Comparison of ENCODE assay signal across 9 cellular contexts in genomic region chr4:2417765-2418651, GRCh38. TPM values are rescaled to one million over a fixed set of nuclear protein-coding genes. Genes with fewer than 3 reads are reported as not detected.
DNase-seq lines count a peak whose midpoint lies in the region; ATAC-seq, FAIRE-seq and TF ChIP-seq lines count a peak whose summit lies in the region.
"Had no signal": no experiment of that assay in that cellular context is flagged by ENCODE, and none has a peak within 500 bp of the region (broad histone marks: within the 10 kb centered on the region; RNA-seq: fewer than 3 reads in every experiment).

Gene ZFYVE28 (minus strand): TSS chr4:2418645. CDS start chr4:2418323, 322 bp downstream.

- H3K36me3 ChIP-seq in MM.1S (replicated peaks; ENCODE audit: insufficient read depth, low read length) (no peaks in the 10 kb centered on the region), HepG2 (replicated peaks in 1 of 2; ENCODE audit: control insufficient read depth in 1 of 2, insufficient read depth in 2 of 2, low read length in 2 of 2) (no peaks in the 10 kb centered on the region), suprapubic skin (no peaks in the 10 kb centered on the region)

- H3K9me3 ChIP-seq in MM.1S (replicated peaks; ENCODE audit: insufficient read depth, low read length) (no peaks in the 10 kb centered on the region), HepG2 (ENCODE audit: low read length) (no peaks in the 10 kb centered on the region), suprapubic skin (no peaks in the 10 kb centered on the region)

- 5% methylated on average over 22 of the region's 91 CpGs for WGBS in HepG2 (ENCODE audit: low lambda C conversion rate)
- 1% methylated on average over 26 of the region's 91 CpGs for WGBS in suprapubic skin

- H2AFZ ChIP-seq in MM.1S (ENCODE audit: low read length) (peak within 1 kb of the TSS; percentile 74), HepG2 (ENCODE audit: low read length) (no peak within 1 kb of the TSS)

- intact Hi-C loops in HepG2 (cut with micrococcal nuclease; ENCODE audit: unreplicated experiment): no loop called here

- POLR2A ChIA-PET in HepG2 (lab: Yijun Ruan, JAX): no interaction called here

- H3F3A ChIP-seq in MM.1S (ENCODE audit: insufficient read depth, low read length): peaks cover 30% of the 10 kb centered on the region

- TF ChIP-seq RAD21 in HepG2 (CRISPR knock-in tag; IDR thresholded peaks at IDR 0.05): no peak

- H3K4me3 ChIP-seq in MM.1S (ENCODE audit: low read length) (peak within 1 kb of the TSS; percentile 79), astrocyte of the spinal cord (ENCODE audit: low read depth, low read length) (peak within 1 kb of the TSS; percentile 60), HepG2 (replicated peaks in 1 of 3; ENCODE audit: insufficient read depth in 1 of 3, low read depth in 2 of 3, low read length in 3 of 3) (peak within 1 kb of the TSS; percentile 48 to 73 (median 58)), suprapubic skin (peak within 1 kb of the TSS; percentile 71)

- DNase-seq in stimulated activated CD4-positive, alpha-beta T cell treated with anti-CD3 and anti-CD28 coated beads, Interleukin-4, amount 100 ng/mL, for 1 hour: peak; percentile 13
- DNase-seq in stimulated activated CD4-positive, alpha-beta T cell treated with anti-CD3 and anti-CD28 coated beads, Interleukin-4, amount 100 ng/mL, for 24 hours: no peak
- no peak for DNase-seq in MM.1S
- DNase-seq in astrocyte of the spinal cord (ENCODE audit: low read depth, low spot score): peak; percentile 48
- no peak for DNase-seq in HepG2 (ENCODE audit: low spot score)
- no peak for DNase-seq in suprapubic skin (ENCODE audit: low spot score in 2 of 2)

- H3K27ac ChIP-seq in MM.1S (ENCODE audit: low read length): peak within 1 kb of the TSS; percentile 84
- no peak within 1 kb of the TSS for H3K27ac ChIP-seq in HepG2 (ENCODE audit: extremely low read length, insufficient read depth, low read length)
- peak within 1 kb of the TSS; percentile 43 for H3K27ac ChIP-seq in suprapubic skin

- H3K4me2 ChIP-seq in MM.1S (ENCODE audit: low read depth, low read length) (peak within 1 kb of the TSS; percentile 98), HepG2 (ENCODE audit: low read depth, low read length) (peak within 1 kb of the TSS; percentile 98)

- no TSS peak for BruUV-seq in HepG2 (replicated peaks; lab: Mats Ljungman, UMichigan)

- in situ Hi-C loops in astrocyte of the spinal cord (cut with HindIII; ENCODE audit: low sequenced_read_pairs): no loop called here
- in situ Hi-C loops in HepG2 (cut with HindIII; ENCODE audit: extremely low pct_ligation_motif_present, low pct_unique_long_range_greater_than_20kb): no loop called here

- H3K4me1 ChIP-seq in MM.1S (ENCODE audit: low read length): peaks cover 21% of the 10 kb centered on the region
- peaks cover 41% of the 10 kb centered on the region for H3K4me1 ChIP-seq in HepG2 (ENCODE audit: insufficient read depth, low read length)
- peaks cover 44% of the 10 kb centered on the region for H3K4me1 ChIP-seq in suprapubic skin

- H3K9me2 ChIP-seq in MM.1S (replicated peaks; ENCODE audit: insufficient read depth, low read length): no peaks in the 10 kb centered on the region

- CTCF ChIA-PET in HepG2 (lab: Yijun Ruan, JAX; ENCODE audit: low intra/inter-chr PET ratio, low total read pairs): no interaction called here

- no peaks in the 10 kb centered on the region for H4K20me1 ChIP-seq in MM.1S (ENCODE audit: insufficient read depth, low read length)
- peaks cover 3% of the 10 kb centered on the region; the same call in 1 of the 2 replicates for H4K20me1 ChIP-seq in HepG2 (ENCODE audit: insufficient read depth, low read length)

- no peak for FAIRE-seq in HepG2 (lab: Jason Lieb, UNC)
- FAIRE-seq: islet of Langerhans had no signal

- H3K9ac ChIP-seq in MM.1S (ENCODE audit: low read length) (peak within 1 kb of the TSS; percentile 79), HepG2 (ENCODE audit: insufficient read depth, low read depth, low read length) (peak within 1 kb of the TSS; percentile 58; the same call in 1 of the 2 replicates)

- peaks cover 40% of the 10 kb centered on the region for H3K79me2 ChIP-seq in MM.1S (ENCODE audit: low read length)
- H3K79me2 ChIP-seq in HepG2 (ENCODE audit: insufficient read depth, low read length): no peaks in the 10 kb centered on the region

- TF ChIP-seq EP300 in HepG2 (IDR thresholded peaks at IDR 0.05; ENCODE audit: low read depth in 2 of 2, low read length in 2 of 2) (no peak), HepG2 (CRISPR knock-in tag; IDR thresholded peaks at IDR 0.05; ENCODE audit: borderline replicate concordance) (no peak), suprapubic skin (IDR thresholded peaks at IDR 0.05) (no peak)

- ATAC-seq in HepG2 (peak; percentile 23), GM21447 (IDR thresholded peaks at IDR 0.05; ENCODE audit: unreplicated experiment) (no peak), GM21423 (IDR thresholded peaks at IDR 0.05; ENCODE audit: unreplicated experiment) (no peak)

- 0 out of 2 replicates have a peak, but pooled peaks cover 5% of the 10 kb centered on the region for H3K27me3 ChIP-seq in MM.1S (replicated peaks; ENCODE audit: insufficient read depth, low read length)
- peaks cover 20 to 77% of the 10 kb centered on the region in 2 experiments for H3K27me3 ChIP-seq in HepG2 (ENCODE audit: control insufficient read depth in 1 of 2, insufficient read depth in 2 of 2, low read length in 2 of 2)
- H3K27me3 ChIP-seq in suprapubic skin: peaks cover 26% of the 10 kb centered on the region

- TF ChIP-seq CTCF in MM.1S (IDR thresholded peaks at IDR 0.05; ENCODE audit: low read length) (no peak), astrocyte of the spinal cord (IDR thresholded peaks at IDR 0.05; ENCODE audit: low read depth, low read length) (no peak), HepG2 (CRISPR knock-in tag; IDR thresholded peaks at IDR 0.05) (no peak), suprapubic skin (IDR thresholded peaks at IDR 0.05) (no peak)

- TF ChIP-seq POLR2A in HepG2 (IDR thresholded peaks at IDR 0.05; ENCODE audit: insufficient read depth in 1 of 2, low read depth in 2 of 2, low read length in 2 of 2) (no peak), suprapubic skin (IDR thresholded peaks at IDR 0.05) (no peak)

TF ChIP-seq in HepG2, 621 proteins besides CTCF, POLR2A, EP300 and RAD21 (continues in another document):
- TF ChIP-seq MTF2 (CRISPR knock-in tag; IDR thresholded peaks at IDR 0.05; ENCODE audit: borderline replicate concordance): peak; percentile 75; the same call in 1 of the 2 replicates
- TF ChIP-seq ZNF263 (CRISPR knock-in tag; IDR thresholded peaks at IDR 0.05): peak; percentile 16; the same call in 1 of the 2 replicates
- no peak for TF ChIP-seq ZNF207 (IDR thresholded peaks at IDR 0.05; ENCODE audit: borderline replicate concordance)
- 0 out of 2 replicates have a peak, but pooled peaks have one; percentile 28 for TF ChIP-seq ZNF891 (CRISPR knock-in tag; IDR thresholded peaks at IDR 0.05)
- TF ChIP-seq ZNF788 (CRISPR knock-in tag; IDR thresholded peaks at IDR 0.05; ENCODE audit: borderline replicate concordance): no peak
- 0 out of 2 replicates have a peak, but pooled peaks have one; percentile 22 for TF ChIP-seq YEATS4 (CRISPR knock-in tag; IDR thresholded peaks at IDR 0.05; ENCODE audit: borderline replicate concordance)
- peak; percentile 57 for TF ChIP-seq ZFY (CRISPR knock-in tag; IDR thresholded peaks at IDR 0.05)
- TF ChIP-seq ZNF160 (CRISPR knock-in tag; IDR thresholded peaks at IDR 0.05): 0 out of 2 replicates have a peak, but pooled peaks have one; percentile 26
- TF ChIP-seq ZIK1 (CRISPR knock-in tag; IDR thresholded peaks at IDR 0.05; ENCODE audit: borderline replicate concordance, low read depth): 0 out of 2 replicates have a peak, but pooled peaks have one; percentile 24
- no peak for TF ChIP-seq FOXC1 (CRISPR knock-in tag; IDR thresholded peaks at IDR 0.05; ENCODE audit: borderline replicate concordance)
- no peak for TF ChIP-seq ZSCAN29 (CRISPR knock-in tag; conservative IDR thresholded peaks at IDR 0.05)
- peak; percentile 88 for TF ChIP-seq EZH2 (conservative IDR thresholded peaks at IDR 0.05; ENCODE audit: low read depth, low read length)
- TF ChIP-seq RFXAP (CRISPR knock-in tag; IDR thresholded peaks at IDR 0.05; ENCODE audit: borderline replicate concordance): 0 out of 2 replicates have a peak, but pooled peaks have one; percentile 23
- 0 out of 2 replicates have a peak, but pooled peaks have one; percentile 2 for TF ChIP-seq REPIN1 (CRISPR knock-in tag; IDR thresholded peaks at IDR 0.05; ENCODE audit: borderline replicate concordance, low read depth)
- TF ChIP-seq PCBP1 (IDR thresholded peaks at IDR 0.05; ENCODE audit: borderline replicate concordance, low read depth, low read length): 0 out of 2 replicates have a peak, but pooled peaks have one; percentile 20

RNA-seq across cellular contexts. Expression of gene ZFYVE28, which starts in this region (rescaled TPM):
- total RNA-seq in HepG2 (2016; rRNA removed; fragmentation: Illumina TruSeq; extraction: Trizol) (0.22 and 0.24 TPM in 2 replicates), suprapubic skin (10 to 100 TPM in 2 of 4 donors, 1 to 10 TPM in 2; 7.6 to 21.3 (median 9.9) TPM)
- not detected in 2 replicates for total RNA-seq in HepG2 (2016; cell fraction: cytosol; rRNA removed; fragmentation: Illumina TruSeq; extraction: Trizol; ENCODE audit: low read depth)
- 0.13 and 0.19 TPM in 2 replicates for total RNA-seq in HepG2 (2016; cell fraction: insoluble cytoplasmic fraction; rRNA removed; fragmentation: Illumina TruSeq; extraction: Trizol)
- total RNA-seq in HepG2 (2016; cell fraction: membrane; rRNA removed; fragmentation: Illumina TruSeq; extraction: Trizol): 0.14 and 0.22 TPM in 2 replicates
- 0.25 TPM in 1 of 2 replicates, not detected in the other for total RNA-seq in HepG2 (2016; cell fraction: nucleus; rRNA removed; fragmentation: Illumina TruSeq; extraction: Trizol)
- polyA plus RNA-seq in HepG2 (2011; rRNA removed): 0.12 and 0.30 TPM in 2 replicates
- polyA plus RNA-seq in HepG2 (2011; cell fraction: cytosol; rRNA removed): 0.09 TPM in 2 replicates
- 0.69 and 1.4 TPM in 2 replicates for polyA plus RNA-seq in HepG2 (2011; cell fraction: nucleus; rRNA removed)
- 0.04 and 0.31 TPM in 2 replicates for polyA plus RNA-seq in HepG2 (2012)
- 0.03 and 0.14 TPM in 2 replicates for polyA plus RNA-seq in HepG2 (2016; cell fraction: cytosol; fragmentation: Illumina TruSeq; extraction: Trizol; ENCODE audit: low read depth)
- 0.22 and 0.24 TPM in 2 replicates for polyA plus RNA-seq in HepG2 (2016; cell fraction: insoluble cytoplasmic fraction; fragmentation: Illumina TruSeq; extraction: Trizol; ENCODE audit: low read depth)
- not detected in 2 replicates for polyA plus RNA-seq in HepG2 (2016; cell fraction: membrane; fragmentation: Illumina TruSeq; extraction: Trizol; ENCODE audit: low read depth)
- 0.19 and 0.61 TPM in 2 replicates for polyA plus RNA-seq in HepG2 (2016; cell fraction: nucleus; fragmentation: Illumina TruSeq; extraction: Trizol; ENCODE audit: insufficient read depth, low read depth)
- 0.72 and 3.2 TPM in 2 replicates for polyA minus RNA-seq in HepG2 (2011; rRNA and poly(A)+ RNA removed; ENCODE audit: low replicate concordance)
- 0.26 TPM in 1 of 2 replicates, not detected in the other for polyA minus RNA-seq in HepG2 (2011; cell fraction: cytosol; rRNA and poly(A)+ RNA removed)
- polyA minus RNA-seq in HepG2 (2011; cell fraction: nucleus; rRNA and poly(A)+ RNA removed): 0.52 TPM in 1 of 2 replicates, not detected in the other

Comparison
In these comparisons a context has a peak if more than half of its experiments do, and no peak if none do; other contexts are left out.
1. DNase-seq: peak in stimulated activated CD4-positive, alpha-beta T cell treated with anti-CD3 and anti-CD28 coated beads, Interleukin-4, amount 100 ng/mL, for 1 hour (single experiment) and astrocyte of the spinal cord (single experiment); none in stimulated activated CD4-positive, alpha-beta T cell treated with anti-CD3 and anti-CD28 coated beads, Interleukin-4, amount 100 ng/mL, for 24 hours (single experiment), MM.1S (single experiment), HepG2 (single experiment) and suprapubic skin (0 of 2).
2. Peak in every context shown above with its lines, with median percentiles within 50 percentile points of each other: H3K4me3 ChIP-seq.